ENCODE assay signal across 27 cellular contexts in genomic region chr7:43511769-43512515, GRCh38.
"Had no signal": no experiment of that assay in that cellular context is flagged by ENCODE, and none has a peak within 500 bp of the region (broad histone marks: within the 10 kb centered on the region; RNA-seq: fewer than 3 reads in every experiment).

No MANE protein-coding gene starts in this region.

- H3K4me3 Mint-ChIP-seq: dendritic cell treated with granulocyte-macrophage colony-stimulating factor and Interleukin-4, amounts not matched to agents 40 ng/mL and 50 ng/mL, for 4 days; endodermal cell; memory B cell; natural killer cell had no signal

- H3K9me3 ChIP-seq: colonic mucosa, gastrocnemius medialis, ovary, psoas muscle, testis, tibial artery, upper lobe of right lung, uterus had no signal

- H3K9me3 Mint-ChIP-seq: dendritic cell treated with granulocyte-macrophage colony-stimulating factor and Interleukin-4, amounts not matched to agents 40 ng/mL and 50 ng/mL, for 4 days; endodermal cell; memory B cell; natural killer cell had no signal

- H3K4me3 ChIP-seq: colonic mucosa, gastrocnemius medialis, lung, ovary, psoas muscle, testis, tibial artery, upper lobe of right lung, uterus had no signal

- H3K27ac ChIP-seq: colonic mucosa, epithelial cell of prostate, gastrocnemius medialis, ovary, psoas muscle, testis, tibial artery, upper lobe of right lung, uterus had no signal

- H3K27ac Mint-ChIP-seq: dendritic cell treated with granulocyte-macrophage colony-stimulating factor and Interleukin-4, amounts not matched to agents 40 ng/mL and 50 ng/mL, for 4 days; endodermal cell; memory B cell; natural killer cell had no signal

- H3K36me3 Mint-ChIP-seq: memory B cell, natural killer cell had no signal

- H3K4me1 Mint-ChIP-seq: memory B cell, natural killer cell had no signal

- H3K4me1 ChIP-seq: colonic mucosa, gastrocnemius medialis, psoas muscle, testis, tibial artery, upper lobe of right lung, uterus had no signal

- H3K36me3 ChIP-seq: colonic mucosa, gastrocnemius medialis, ovary, tibial artery, upper lobe of right lung, uterus had no signal

- ATAC-seq: esophagus mucosa, gastrocnemius medialis, natural killer cell, psoas muscle, right cardiac atrium, upper lobe of right lung had no signal

- DNase-seq: colonic mucosa; effector CD8-positive, alpha-beta T cell; foreskin fibroblast; gastrocnemius medialis; natural killer cell; occipital lobe; ovary; posterior cingulate gyrus; psoas muscle; right cardiac atrium; small intestine; stimulated activated CD4-positive, alpha-beta T cell treated with anti-CD3 and anti-CD28 coated beads, Interleukin-12 subunit alpha, Interleukin-12 subunit beta, amount 100 ng/mL, for 4 hours; stimulated activated CD4-positive, alpha-beta T cell treated with anti-CD3 and anti-CD28 coated beads, Interleukin-1b, Interleukin-23, amount 100 ng/mL, for 48 hours; stimulated activated CD4-positive, alpha-beta T cell treated with anti-CD3 and anti-CD28 coated beads, Interleukin-4, amount 100 ng/mL, for 1 hour; stimulated activated CD8-positive, alpha-beta memory T cell treated with anti-CD3 and anti-CD28 coated beads, Interleukin-4, amount 100 ng/mL, for 48 hours; stimulated activated naive CD4-positive, alpha-beta T cell treated with Interleukin-2 at 50 U/mL for 16 hours; substantia nigra; testis; tibial artery; upper lobe of right lung; uterus had no signal

- H3K27me3 ChIP-seq: colonic mucosa, gastrocnemius medialis, ovary, testis, tibial artery, upper lobe of right lung, uterus had no signal
